8 cellular contexts compared by ENCODE assay signal in genomic region chr15:52790166-52790708, GRCh38. TPM values are rescaled to one million over a fixed set of nuclear protein-coding genes. Genes with fewer than 3 reads are reported as not detected.
DNase-seq lines count a peak whose midpoint lies in the region; ATAC-seq lines count a peak whose summit lies in the region.

TSS of gene ONECUT1 (minus strand) at chr15:52790336. CDS start at chr15:52789884, 452 bp downstream.

- H3K4me1 ChIP-seq in adipocyte (ENCODE audit: control insufficient read depth, insufficient read depth, low read length), result peaks cover 8% of the 10 kb centered on the region
- peaks cover 5% of the 10 kb centered on the region for H3K4me1 ChIP-seq in skeletal muscle satellite cell (ENCODE audit: control insufficient read depth, insufficient read depth, low read length)

- ATAC-seq in GM21360 (IDR thresholded peaks at IDR 0.05; ENCODE audit: unreplicated experiment), result peak; percentile 65

- DNase-seq in DMS53 (lab: John Stamatoyannopoulos, UW), result peak; percentile 78
- peak; percentile 67 for DNase-seq in HK-2 (ENCODE audit: unreplicated experiment)
- peak; percentile 82 for DNase-seq in RPMI8226
- DNase-seq in adipocyte (ENCODE audit: low read depth), result peak; percentile 73
- DNase-seq in OCI-M2 (lab: John Stamatoyannopoulos, UW; ENCODE audit: unreplicated experiment), result no peak

- H3K9ac ChIP-seq in adipocyte (ENCODE audit: low read length) (no peak within 1 kb of the TSS), skeletal muscle satellite cell (ENCODE audit: low read depth, low read length) (peak within 1 kb of the TSS; percentile 26)

- H3K4me3 ChIP-seq in adipocyte (ENCODE audit: low read length) (peak within 1 kb of the TSS; percentile 75), iPS-11a (ENCODE audit: low read depth, low read length) (peak within 1 kb of the TSS; percentile 30), skeletal muscle satellite cell (ENCODE audit: low read length) (peak within 1 kb of the TSS; percentile 70)

- H3K27me3 ChIP-seq in adipocyte (replicated peaks; ENCODE audit: control insufficient read depth, insufficient read depth, low read length) (peaks cover 79% of the 10 kb centered on the region), skeletal muscle satellite cell (ENCODE audit: control insufficient read depth, insufficient read depth, low read length) (peaks cover 94% of the 10 kb centered on the region)

- H3K9me3 ChIP-seq in adipocyte (ENCODE audit: control insufficient read depth, low read length) (peaks cover 2% of the 10 kb centered on the region), skeletal muscle satellite cell (replicated peaks; ENCODE audit: low read length) (no peaks in the 10 kb centered on the region)

- H3K36me3 ChIP-seq in adipocyte (ENCODE audit: control insufficient read depth, insufficient read depth, low read length, severe bottlenecking) (no peaks in the 10 kb centered on the region), skeletal muscle satellite cell (ENCODE audit: insufficient read depth, low read length) (no peaks in the 10 kb centered on the region)

- H3K4me2 ChIP-seq in skeletal muscle satellite cell (ENCODE audit: low read length), result peak within 1 kb of the TSS; percentile 87

RNA-seq across cellular contexts. Expression of gene ONECUT1, which starts in this region (rescaled TPM):
- total RNA-seq in skeletal muscle satellite cell (2012; rRNA removed), result not detected in 2 replicates
